Comparison of ENCODE assay signal across 17 cellular contexts in genomic region chr1:17200246-17200645, GRCh38. TPM values are rescaled to one million over a fixed set of nuclear protein-coding genes. Genes with fewer than 3 reads are reported as not detected.
"Had no signal": no experiment of that assay in that cellular context is flagged by ENCODE, and none has a peak within 500 bp of the region (broad histone marks: within the 10 kb centered on the region; RNA-seq: fewer than 3 reads in every experiment).

No MANE protein-coding gene starts in this region.

- H3K4me3 ChIP-seq: adrenal gland, body of pancreas, esophagus muscularis mucosa, heart left ventricle, testis had no signal

- H3K4me3 Mint-ChIP-seq: activated naive CD4-positive, alpha-beta T cell treated with anti-CD3 and anti-CD28 coated beads for 36 hours; central memory CD8-positive, alpha-beta T cell; dendritic cell treated with granulocyte-macrophage colony-stimulating factor and Interleukin-4, amounts not matched to agents 40 ng/mL and 50 ng/mL, for 4 days; neural crest cell had no signal

- H3K27ac ChIP-seq: adrenal gland, body of pancreas, esophagus muscularis mucosa, heart left ventricle, parathyroid adenoma, testis had no signal

- H3K27ac Mint-ChIP-seq: activated naive CD4-positive, alpha-beta T cell treated with anti-CD3 and anti-CD28 coated beads for 36 hours; dendritic cell treated with granulocyte-macrophage colony-stimulating factor and Interleukin-4, amounts not matched to agents 40 ng/mL and 50 ng/mL, for 4 days had no signal

- H3K9me3 Mint-ChIP-seq: activated naive CD4-positive, alpha-beta T cell treated with anti-CD3 and anti-CD28 coated beads for 36 hours; central memory CD8-positive, alpha-beta T cell; dendritic cell treated with granulocyte-macrophage colony-stimulating factor and Interleukin-4, amounts not matched to agents 40 ng/mL and 50 ng/mL, for 4 days; neural crest cell; stimulated activated naive CD8-positive, alpha-beta T cell treated with anti-CD3 and anti-CD28 coated beads, Interleukin-15, amount 100 ng/mL, for 72 hours had no signal

- DNase-seq: activated CD8-positive, alpha-beta memory T cell treated with anti-CD3 and anti-CD28 coated beads, Interleukin-2, amount 50 U/mL, for 4 hours; activated naive CD4-positive, alpha-beta T cell treated with anti-CD3 and anti-CD28 coated beads for 36 hours; adrenal gland; foreskin melanocyte; heart left ventricle; stimulated activated CD4-positive, alpha-beta T cell treated with anti-CD3 and anti-CD28 coated beads, Interleukin-4, amount 100 ng/mL, for 4 hours; stimulated activated naive CD8-positive, alpha-beta T cell treated with anti-CD3 and anti-CD28 coated beads, Interleukin-15, amount 100 ng/mL, for 72 hours; testis had no signal

RNA-seq across cellular contexts. Expression of gene PADI1, which starts 4.7 kb away (rescaled TPM):
- total RNA-seq: activated naive CD4-positive, alpha-beta T cell treated with anti-CD3 and anti-CD28 coated beads for 36 hours; adrenal gland; body of pancreas; heart left ventricle; left lobe of liver; neural crest cell; skeletal muscle tissue; T-helper 2 cell treated with Interferon-gamma antibody and Interleukin-4, amounts not matched to agents 100 ng/mL and 5 ng/mL, for 36 hours had no signal

RNA-seq across cellular contexts. Expression of gene PADI3, which starts 48.7 kb away (rescaled TPM):
- total RNA-seq: activated naive CD4-positive, alpha-beta T cell treated with anti-CD3 and anti-CD28 coated beads for 36 hours; adrenal gland; body of pancreas; esophagus muscularis mucosa; heart left ventricle; left lobe of liver; neural crest cell; skeletal muscle tissue; T-helper 2 cell treated with Interferon-gamma antibody and Interleukin-4, amounts not matched to agents 100 ng/mL and 5 ng/mL, for 36 hours had no signal
